1 cellular context compared by ENCODE assay signal in genomic region chr13:59178344-59178743, GRCh38.
TF ChIP-seq lines count a peak whose summit lies in the region.

No MANE protein-coding gene starts in this region.

TF ChIP-seq in GM23338, 12 proteins besides CTCF, POLR2A, EP300 and RAD21 (continued from another document):
- TF ChIP-seq ZNF462 (CRISPR knock-in tag; IDR thresholded peaks at IDR 0.05) (no peak), NANOG (IDR thresholded peaks at IDR 0.05; ENCODE audit: borderline replicate concordance) (no peak), ZNF114 (CRISPR knock-in tag; IDR thresholded peaks at IDR 0.05) (no peak), EZH2phosphoT487 (IDR thresholded peaks at IDR 0.05; ENCODE audit: unreplicated experiment) (no peak), ETS1 (IDR thresholded peaks at IDR 0.05) (no peak), EZH2 (IDR thresholded peaks at IDR 0.05; ENCODE audit: low read depth, unreplicated experiment) (no peak), POLR2AphosphoS5 (IDR thresholded peaks at IDR 0.05; ENCODE audit: low read depth) (no peak)
